Comparison of ENCODE assay signal across 8 cellular contexts in the genomic region with DNA sequence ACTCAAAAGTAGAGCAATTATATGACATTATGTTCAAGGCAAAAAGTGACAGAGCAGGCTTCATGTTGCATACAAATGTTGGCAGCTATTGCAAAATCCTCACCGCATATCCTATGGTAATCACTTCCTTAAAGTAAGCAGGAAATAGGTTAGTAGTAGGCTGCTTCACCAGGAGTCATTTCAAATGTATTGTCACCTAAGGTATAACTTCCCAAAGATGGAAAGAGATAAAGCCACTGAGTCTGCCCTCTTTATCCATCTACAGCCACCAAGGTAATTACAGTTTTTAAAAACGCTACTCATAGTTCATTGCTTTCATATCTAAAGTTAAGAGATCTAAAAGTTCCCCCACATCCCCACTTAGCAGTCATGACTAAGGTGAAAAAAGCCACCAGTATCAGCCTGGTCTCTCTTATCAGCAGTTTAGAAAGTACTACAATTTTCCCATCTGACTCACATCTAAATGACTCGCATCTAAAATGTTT.
DNase-seq lines count a peak whose midpoint lies in the region; ATAC-seq lines count a peak whose summit lies in the region.
"Had no signal": no experiment of that assay in that cellular context is flagged by ENCODE, and none has a peak within 500 bp of the region (broad histone marks: within the 10 kb centered on the region; RNA-seq: fewer than 3 reads in every experiment).

No MANE protein-coding gene starts in this region.

- DNase-seq in NCI-H2196 treated with DMSO at 0.1 percent for 48 hours (lab: John Stamatoyannopoulos, UW; ENCODE audit: unreplicated experiment) (peak; percentile 14), fibroblast of gingiva (ENCODE audit: low read depth) (peak; percentile 33), cerebellar nuclear complex (lab: John Stamatoyannopoulos, UW) (no peak), NCI-H526 (lab: John Stamatoyannopoulos, UW) (no peak)
- no peak for DNase-seq in stimulated activated CD4-positive, alpha-beta T cell treated with anti-CD3 and anti-CD28 coated beads, Interleukin-1b, Interleukin-23, amount 100 ng/mL, for 48 hours
- DNase-seq: activated B cell treated with CpG ODN at 0.5 μM for 24 hours had no signal

- ATAC-seq in GM18867 (IDR thresholded peaks at IDR 0.05; ENCODE audit: unreplicated experiment) (peak; percentile 78), HG02798 (IDR thresholded peaks at IDR 0.05; ENCODE audit: poor library complexity, unreplicated experiment) (peak; percentile 71)

Comparison
In these comparisons a context has a peak if more than half of its experiments do, and no peak if none do; other contexts are left out.
1. DNase-seq: peak in NCI-H2196 treated with DMSO at 0.1 percent for 48 hours (single experiment) and fibroblast of gingiva (single experiment); none in cerebellar nuclear complex (0 of 2), NCI-H526 (0 of 2) and stimulated activated CD4-positive, alpha-beta T cell treated with anti-CD3 and anti-CD28 coated beads, Interleukin-1b, Interleukin-23, amount 100 ng/mL, for 48 hours (single experiment).